Comparison of ENCODE assay signal across 8 cellular contexts in genomic region chr14:63852817-63853730, GRCh38. TPM values are rescaled to one million over a fixed set of nuclear protein-coding genes. Genes with fewer than 3 reads are reported as not detected.
A peak's percentile ranks its signal among the peaks of the same experiment; 100 is the strongest.
DNase-seq lines count a peak whose midpoint lies in the region; ATAC-seq and FAIRE-seq lines count a peak whose summit lies in the region.

SYNE2 (plus strand) TSS chr14:63853004; CDS start chr14:63909149, 56,145 bp downstream.

- H3K4me1 ChIP-seq in NT2/D1 (ENCODE audit: insufficient read depth, insufficient read length) (no peaks in the 10 kb centered on the region), esophagus (ENCODE audit: control insufficient read depth in 2 of 2, insufficient read depth in 2 of 2, low read length in 1 of 2) (peaks cover 0 to 2% of the 10 kb centered on the region in 2 donors), muscle layer of colon (ENCODE audit: insufficient read depth, low read length) (peaks cover 6% of the 10 kb centered on the region)

- 0% methylated on average over 106 to 123 of the region's 123 CpGs for whole genome bisulfite sequencing in esophagus, 2 donors

- peak within 1 kb of the TSS; percentile 74 for H3K9ac ChIP-seq in NT2/D1 (ENCODE audit: insufficient read length, low read depth)
- H3K9ac ChIP-seq in muscle layer of colon (ENCODE audit: low read length) = peak within 1 kb of the TSS; percentile 51

- H3K27ac ChIP-seq in esophagus (ENCODE audit: low read depth in 2 of 2, low read length in 1 of 2) (peak within 1 kb of the TSS; percentile 87 to 93), muscle layer of colon (ENCODE audit: low read depth, low read length) (peak within 1 kb of the TSS; percentile 68)

- ATAC-seq in HG03442 (IDR thresholded peaks at IDR 0.05; ENCODE audit: unreplicated experiment) = peak; percentile 82

- H3K4me3 ChIP-seq in NT2/D1 (ENCODE audit: insufficient read length, low read depth) (peak within 1 kb of the TSS; percentile 62), esophagus (ENCODE audit: low read depth in 1 of 2, low read length in 2 of 2) (peak within 1 kb of the TSS; percentile 81 to 93), muscle layer of colon (ENCODE audit: low read depth in 1 of 2, low read length in 2 of 2) (peak within 1 kb of the TSS; percentile 69 to 74)

- no peaks in the 10 kb centered on the region for H3K36me3 ChIP-seq in NT2/D1 (ENCODE audit: insufficient read depth, insufficient read length, low read length)
- H3K36me3 ChIP-seq in esophagus (ENCODE audit: control insufficient read depth in 2 of 2, insufficient read depth in 2 of 2, low read length in 1 of 2) = no peaks in the 10 kb centered on the region
- H3K36me3 ChIP-seq in muscle layer of colon (ENCODE audit: insufficient read depth, low read length) = no peaks in the 10 kb centered on the region

- peak; percentile 56 for DNase-seq in CD1c-positive myeloid dendritic cell (ENCODE audit: extremely low spot score)
- peak; percentile 83 for DNase-seq in GM19239 (ENCODE audit: insufficient read length, low spot score)
- DNase-seq in NT2/D1 (ENCODE audit: low read depth, low spot score) = peak; percentile 64
- peak; percentile 83 for DNase-seq in activated T-cell treated with anti-CD3 and anti-CD28 coated beads for 48 hours (ENCODE audit: low read depth)
- DNase-seq in stimulated activated CD8-positive, alpha-beta memory T cell treated with anti-CD3 and anti-CD28 coated beads, Interleukin-7, amount 100 ng/mL, for 4 hours (ENCODE audit: low read depth in 2 of 2) = peak; percentile 42 to 80

- H3K9me3 ChIP-seq in NT2/D1 (ENCODE audit: insufficient read depth, low read length) (no peaks in the 10 kb centered on the region), esophagus (ENCODE audit: control insufficient read depth in 2 of 2, insufficient read depth in 1 of 2, low read depth in 1 of 2, low read length in 1 of 2) (no peaks in the 10 kb centered on the region), muscle layer of colon (ENCODE audit: low read length) (no peaks in the 10 kb centered on the region)

- H3K27me3 ChIP-seq in NT2/D1 (ENCODE audit: insufficient read depth, insufficient read length) = peaks cover 19% of the 10 kb centered on the region
- H3K27me3 ChIP-seq in esophagus (ENCODE audit: control insufficient read depth in 1 of 2, insufficient read depth in 2 of 2, low read length in 2 of 2) = no peaks in the 10 kb centered on the region
- no peaks in the 10 kb centered on the region for H3K27me3 ChIP-seq in muscle layer of colon (ENCODE audit: control insufficient read depth in 1 of 2, insufficient read depth in 2 of 2, low read length in 2 of 2)

- FAIRE-seq in GM19239 (lab: Jason Lieb, UNC) = peak; percentile 70

RNA-seq across cellular contexts. Expression of gene SYNE2, which starts in this region (rescaled TPM):
- 10 to 100 TPM; 48.5 to 76.2 TPM for polyA plus RNA-seq in esophagus

Comparison
In these comparisons a context has a peak if more than half of its experiments do, and no peak if none do; other contexts are left out.
1. Peak in every context shown above with its lines: DNase-seq, ATAC-seq, H3K4me3 ChIP-seq and H3K27ac ChIP-seq.